In the genomic region with DNA sequence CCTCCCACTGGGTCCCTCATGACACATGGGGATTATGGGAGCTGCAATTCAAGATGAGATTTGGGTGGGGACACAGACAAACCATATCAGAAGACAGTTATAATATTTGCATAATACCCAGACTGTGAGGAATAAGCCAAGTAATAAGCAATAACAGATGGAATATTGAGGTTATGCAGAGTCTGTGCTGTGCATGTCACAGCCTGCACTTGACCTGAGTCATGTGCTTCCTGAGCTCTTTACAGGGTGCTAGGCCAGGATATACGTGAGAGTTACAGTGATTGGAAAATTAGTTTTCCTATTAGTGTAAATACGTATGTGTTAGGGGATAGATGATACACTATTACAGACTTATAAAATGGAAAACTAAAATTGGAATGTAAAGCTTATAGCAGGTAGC, we compare ENCODE assay signal across 22 cellular contexts.
DNase-seq lines count a peak whose midpoint lies in the region; ATAC-seq, FAIRE-seq and TF ChIP-seq lines count a peak whose summit lies in the region.
"Had no signal": no experiment of that assay in that cellular context is flagged by ENCODE, and none has a peak within 500 bp of the region (broad histone marks: within the 10 kb centered on the region; RNA-seq: fewer than 3 reads in every experiment).

No MANE protein-coding gene starts in this region.

- TF ChIP-seq CTCF in epithelial cell of esophagus (IDR thresholded peaks at IDR 0.05; ENCODE audit: insufficient read depth, low read depth, low read length, missing control alignments) = no peak
- TF ChIP-seq CTCF in Peyer's patch (IDR thresholded peaks at IDR 0.05) = no peak

- no peak for ATAC-seq in memory B cell (ENCODE audit: low read depth)
- no peak for ATAC-seq in SK-N-SH treated with all-trans-retinoic acid at 6 μM for 48 hours
- ATAC-seq: A549, HCT116 had no signal

- TF ChIP-seq POLR2A in Peyer's patch (IDR thresholded peaks at IDR 0.05) = no peak

- no peaks in the 10 kb centered on the region for H3K9me3 ChIP-seq in Peyer's patch
- H3K9me3 ChIP-seq: A549, SK-N-SH had no signal

- H3K27me3 Mint-ChIP-seq in memory B cell = no peaks in the 10 kb centered on the region
- H3K27me3 Mint-ChIP-seq: B cell had no signal

- no peaks in the 10 kb centered on the region for H3K36me3 Mint-ChIP-seq in memory B cell
- H3K36me3 Mint-ChIP-seq: CD14-positive monocyte had no signal

- peaks cover 6% of the 10 kb centered on the region for H3K9me3 Mint-ChIP-seq in memory B cell

- no peak overlapping the region for H3K4me3 ChIP-seq in epithelial cell of esophagus (ENCODE audit: low read length)
- no peak overlapping the region for H3K4me3 ChIP-seq in Peyer's patch
- H3K4me3 ChIP-seq: A549 had no signal

- no peak overlapping the region for H3K4me3 Mint-ChIP-seq in memory B cell
- H3K4me3 Mint-ChIP-seq: B cell, CD14-positive monocyte had no signal

- H3K4me1 ChIP-seq in Peyer's patch = no peaks in the 10 kb centered on the region
- H3K4me1 ChIP-seq: A549 had no signal

- no peak overlapping the region for H3K27ac ChIP-seq in Peyer's patch
- H3K27ac ChIP-seq: A549 had no signal

- FAIRE-seq in HTR-8/SVneo (lab: Jason Lieb, UNC) = peak; percentile 62
- FAIRE-seq: A549, GM19239, H1 had no signal

- no peaks in the 10 kb centered on the region for H3K36me3 ChIP-seq in Peyer's patch

- H3K4me1 Mint-ChIP-seq in memory B cell = peaks cover 8% of the 10 kb centered on the region
- H3K4me1 Mint-ChIP-seq: CD14-positive monocyte had no signal

- DNase-seq in HTR-8/SVneo (ENCODE audit: insufficient read length, low spot score) (no peak), NCI-H69 (lab: John Stamatoyannopoulos, UW) (peak; percentile 65), epithelial cell of esophagus (ENCODE audit: low read depth) (peak; percentile 88), memory B cell (ENCODE audit: low spot score in 2 of 2) (no peak), Peyer's patch (no peak), NCI-H1436 treated with DMSO at 0.1 percent for 48 hours (lab: John Stamatoyannopoulos, UW) (no peak)
- DNase-seq: EL, GF-D8, Karpas-422, NCI-H1417, NCI-H1930, NCI-H226, NCI-H510A treated with DMSO at 0.1 percent for 48 hours, SHP77 treated with DMSO at 0.1 percent for 48 hours, SK-N-SH had no signal

- peak overlapping the region; percentile 52 for H3K27ac Mint-ChIP-seq in memory B cell
- H3K27ac Mint-ChIP-seq: B cell, CD14-positive monocyte had no signal

- no peaks in the 10 kb centered on the region for H3K27me3 ChIP-seq in Peyer's patch

TF ChIP-seq in SK-N-SH treated with all-trans-retinoic acid at 6 μM for 48 hours, 23 proteins besides CTCF, POLR2A, EP300 and RAD21:
- no peak for TF ChIP-seq ZFP3 (CRISPR knock-in tag; IDR thresholded peaks at IDR 0.05)
- no peak for TF ChIP-seq CSDC2 (CRISPR knock-in tag; IDR thresholded peaks at IDR 0.05)

Comparison
In these comparisons a context has a peak if more than half of its experiments do, and no peak if none do; other contexts are left out.
1. DNase-seq: peak in NCI-H69 (single experiment) and epithelial cell of esophagus (single experiment); none in HTR-8/SVneo (single experiment), memory B cell (0 of 2), Peyer's patch (0 of 3) and NCI-H1436 treated with DMSO at 0.1 percent for 48 hours (single experiment).